In the genomic region with DNA sequence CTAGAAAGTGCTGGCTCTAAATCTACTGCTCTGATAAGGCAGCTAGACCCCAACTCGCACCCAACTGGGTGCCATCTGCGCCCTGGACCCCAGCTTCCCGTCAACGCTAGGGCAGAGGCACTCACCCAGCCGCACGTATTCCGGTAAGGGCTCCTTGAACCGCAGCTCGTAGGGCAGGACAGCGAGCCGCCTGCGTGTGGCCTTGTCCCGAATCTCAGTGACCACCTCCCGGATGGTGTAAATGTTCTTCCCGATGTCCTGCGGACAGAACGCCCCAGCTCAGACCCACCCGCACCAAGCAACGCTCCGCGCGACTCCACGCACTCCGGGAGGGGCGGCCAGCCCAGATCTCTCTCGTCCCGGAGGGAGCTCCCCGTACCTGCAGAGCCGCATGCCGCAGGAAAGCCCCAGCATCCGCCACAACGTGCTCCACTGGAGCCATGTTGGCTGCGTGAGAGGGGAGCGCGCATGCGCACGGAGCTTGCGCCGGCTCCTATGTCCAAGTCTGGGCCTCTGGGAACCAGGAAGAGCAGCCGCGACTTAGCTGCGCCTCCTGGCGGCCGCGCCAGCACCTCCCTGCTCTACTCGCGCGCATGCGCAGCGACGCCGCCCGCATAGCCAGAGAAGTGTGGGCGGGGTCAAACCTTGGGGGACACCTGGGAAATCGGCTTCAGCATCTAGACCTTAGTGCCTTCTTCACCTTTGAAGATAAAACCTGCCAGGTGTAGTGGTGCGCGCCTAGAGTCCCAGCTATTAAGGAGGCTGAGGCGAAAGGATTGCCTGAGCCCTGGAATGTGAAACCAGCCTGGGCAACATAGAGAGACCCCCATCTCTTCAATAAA, we compare ENCODE assay signal across 8 cellular contexts. TPM values are rescaled to one million over a fixed set of nuclear protein-coding genes. Genes with fewer than 3 reads are reported as not detected.
DNase-seq lines count a peak whose midpoint lies in the region; TF ChIP-seq lines count a peak whose summit lies in the region.

A gene (minus strand): TSS at position 458 of the 842 bp plus-strand sequence. CDS start 16 bp downstream, at position 442.

- peak within 1 kb of the TSS; percentile 99 for H3K4me3 Mint-ChIP-seq in HFFc6

- TF ChIP-seq POLR2A in NB4 (IDR thresholded peaks at IDR 0.05; ENCODE audit: extremely low read depth, insufficient read length) = peak; percentile 97

- H3K27me3 Mint-ChIP-seq in HFFc6 (ENCODE audit: insufficient read depth) = peaks cover 13% of the 10 kb centered on the region

- H3K9ac ChIP-seq in SK-N-MC (ENCODE audit: insufficient read length) = peak within 1 kb of the TSS; percentile 90

- peaks cover 13% of the 10 kb centered on the region for H3K36me3 Mint-ChIP-seq in HFFc6 (ENCODE audit: low read depth)

- H3K4me3 ChIP-seq in NB4 (ENCODE audit: low read depth, low read length) (peak within 1 kb of the TSS; percentile 92), SK-N-MC (peak within 1 kb of the TSS; percentile 88)

- H3K9me3 ChIP-seq in SK-N-MC (ENCODE audit: low read depth, low read length) = no peaks in the 10 kb centered on the region

- POLR2A ChIA-PET in GM10248 (lab: Yijun Ruan, JAX) = interaction anchor here (0.6 kb wide), 2 partner anchors 27 to 402 kb away, joined by 3 to 5 read pairs; no protein-coding TSS in a partner anchor

- CTCF ChIA-PET in GM10248 (lab: Yijun Ruan, JAX) = interaction anchor here (0.7 to 3.1 kb wide), 46 partner anchors 9 to 448 kb away, joined by 3 to 49 read pairs (median 4); a partner anchor contains a TSS

- H3K9me3 Mint-ChIP-seq in HFFc6 = no peaks in the 10 kb centered on the region

- DNase-seq in GM10248 (ENCODE audit: extremely low spot score) (peak; percentile 94), HFFc6 (peak; percentile 94), NB4 (ENCODE audit: low read depth) (peak; percentile 97), SK-N-MC (ENCODE audit: low read depth, low spot score) (peak; percentile 70), globus pallidus (ENCODE audit: low spot score) (peak; percentile 97), occipital lobe (lab: John Stamatoyannopoulos, UW) (peak; percentile 94)
- DNase-seq in activated naive CD4-positive, alpha-beta T cell treated with anti-CD3 and anti-CD28 coated beads, Interleukin-2, amount 50 U/mL, for 16 hours = peak; percentile 97

- H3K36me3 ChIP-seq in SK-N-MC (ENCODE audit: insufficient read depth, low read length) = peaks cover 20% of the 10 kb centered on the region

- H3K4me1 Mint-ChIP-seq in HFFc6 (ENCODE audit: low read depth) = peaks cover 25% of the 10 kb centered on the region

- H3K27ac Mint-ChIP-seq in HFFc6 = peak within 1 kb of the TSS; percentile 94

- no peak within 1 kb of the TSS for H3K27ac ChIP-seq in SK-N-MC
- peak within 1 kb of the TSS; percentile 58 for H3K27ac ChIP-seq in temporal lobe (ENCODE audit: low read depth, low read length)

- peak; percentile 94 for TF ChIP-seq CTCF in GM10248 (IDR thresholded peaks at IDR 0.05; ENCODE audit: control extremely low read depth, extremely low read depth, low read depth, missing control alignments)
- TF ChIP-seq CTCF in HFFc6 (IDR thresholded peaks at IDR 0.05) = peak; percentile 99
- peak; percentile 93 for TF ChIP-seq CTCF in NB4 (IDR thresholded peaks at IDR 0.05; ENCODE audit: low read depth, low read length)

RNA-seq across cellular contexts. Expression of the gene that starts here (rescaled TPM):
- total RNA-seq in HFFc6 (2021; fragmentation: NEBNext Ultra II Directional; extraction: Animal tissue kit (Norgen Biotek cat#: 25700)) = 10 to 100 TPM; 52.3 to 59.3 (median 55.2) TPM
- total RNA-seq in occipital lobe = 11.1 TPM
- 10.3 TPM for total RNA-seq in temporal lobe
